In genomic region chr5:10564838-10565784, GRCh38 we compare ENCODE assay signal across 8 cellular contexts. TPM values are rescaled to one million over a fixed set of nuclear protein-coding genes. Genes with fewer than 3 reads are reported as not detected.
DNase-seq lines count a peak whose midpoint lies in the region; ATAC-seq and TF ChIP-seq lines count a peak whose summit lies in the region.

No MANE protein-coding gene starts in this region.

- H3K36me3 ChIP-seq in heart left ventricle, result no peaks in the 10 kb centered on the region

- peaks cover 0 to 26% (median 0%) of the 10 kb centered on the region in 9 donors for H3K27me3 ChIP-seq in heart left ventricle

- H3K27ac ChIP-seq in heart left ventricle, result peak overlapping the region in 11 of 12 donors; percentile 20 to 88 (median 73)

- H3K4me1 ChIP-seq in heart left ventricle, result peaks cover 0 to 52% (median 31%) of the 10 kb centered on the region in 12 donors

- TF ChIP-seq CTCF in heart left ventricle (IDR thresholded peaks at IDR 0.05) (no peak), retinal pigment epithelial cell (conservative IDR thresholded peaks at IDR 0.05; ENCODE audit: low read depth, low read length) (no peak)

- ATAC-seq in heart left ventricle (peak in 3 of 4 donors; percentile 38 to 60 (median 39)), HG03432 (IDR thresholded peaks at IDR 0.05; ENCODE audit: unreplicated experiment) (no peak), HG03280 (IDR thresholded peaks at IDR 0.05; ENCODE audit: unreplicated experiment) (no peak)

- H3K4me3 ChIP-seq in heart left ventricle (peak overlapping the region; percentile 58 to 85 (median 76)), retinal pigment epithelial cell (ENCODE audit: low read length) (peak overlapping the region; percentile 48)

- no peaks in the 10 kb centered on the region for H3K9me3 ChIP-seq in heart left ventricle

- intact Hi-C loops in heart left ventricle (cut with DNase I), result loop anchor here (2.0 to 10.0 kb wide), 9 partner anchors 37 to 110 kb away; no protein-coding TSS in a partner anchor

- WGBS in heart left ventricle, 4 donors, result 1 to 4% (median 3%) methylated on average over 43 to 61 of the region's 61 CpGs

- peak; percentile 39 for DNase-seq in stimulated activated CD4-positive, alpha-beta T cell treated with anti-CD3 and anti-CD28 coated beads, Interleukin-15, amount 100 ng/mL, for 24 hours
- DNase-seq in stimulated activated CD4-positive, alpha-beta T cell treated with anti-CD3 and anti-CD28 coated beads, Interleukin-4, amount 100 ng/mL, for 24 hours, result no peak
- DNase-seq in activated CD8-positive, alpha-beta memory T cell treated with anti-CD3 and anti-CD28 coated beads, Interleukin-2, amount 50 U/mL, for 4 hours, result peak; percentile 20
- DNase-seq in heart left ventricle (peak; percentile 37 to 74 (median 50)), retinal pigment epithelial cell (ENCODE audit: low read depth) (no peak), iPS-NIHi7 (ENCODE audit: extremely low spot score) (no peak)

- TF ChIP-seq POLR2A in heart left ventricle (IDR thresholded peaks at IDR 0.05), result no peak

RNA-seq across cellular contexts. Expression of gene ANKRD33B, which starts 1.2 kb away (rescaled TPM):
- total RNA-seq in heart left ventricle, result 10 to 100 TPM in 3 of 9 donors, 1 to 10 TPM in 6; 1.7 to 33.8 (median 5.2) TPM
- 1 to 10 TPM in 1 of 2 donors, under 1 TPM in 1; 0.98 to 1.2 TPM for polyA plus RNA-seq in heart left ventricle

Comparison
In these comparisons a context has a peak if more than half of its experiments do, and no peak if none do; other contexts are left out.
1. DNase-seq: peak in stimulated activated CD4-positive, alpha-beta T cell treated with anti-CD3 and anti-CD28 coated beads, Interleukin-15, amount 100 ng/mL, for 24 hours (single experiment), activated CD8-positive, alpha-beta memory T cell treated with anti-CD3 and anti-CD28 coated beads, Interleukin-2, amount 50 U/mL, for 4 hours (single experiment) and heart left ventricle (5 of 5); none in stimulated activated CD4-positive, alpha-beta T cell treated with anti-CD3 and anti-CD28 coated beads, Interleukin-4, amount 100 ng/mL, for 24 hours (single experiment), retinal pigment epithelial cell (single experiment) and iPS-NIHi7 (single experiment).
2. ATAC-seq: peak in heart left ventricle (3 of 4); none in HG03432 (single experiment) and HG03280 (single experiment).